ENCODE assay signal across 15 cellular contexts in genomic region chr6:11179978-11180303, GRCh38. TPM values are rescaled to one million over a fixed set of nuclear protein-coding genes. Genes with fewer than 3 reads are reported as not detected.
DNase-seq lines count a peak whose midpoint lies in the region; ATAC-seq and TF ChIP-seq lines count a peak whose summit lies in the region.
"Had no signal": no experiment of that assay in that cellular context is flagged by ENCODE, and none has a peak within 500 bp of the region (broad histone marks: within the 10 kb centered on the region; RNA-seq: fewer than 3 reads in every experiment).

No MANE protein-coding gene starts in this region.

- H2BK12ac ChIP-seq in neuronal stem cell (ENCODE audit: low read length): no peak overlapping the region

- H3K9me3 ChIP-seq in HUES48 (ENCODE audit: control insufficient read depth, insufficient read depth, low read length) (peaks cover 6% of the 10 kb centered on the region), neuronal stem cell (replicated peaks in 1 of 2; ENCODE audit: control insufficient read depth in 2 of 2, insufficient read depth in 1 of 2, low read depth in 1 of 2, low read length in 2 of 2) (peaks cover 0 to 25% of the 10 kb centered on the region in 2 donors)
- H3K9me3 ChIP-seq: BLaER1, MG63, Peyer's patch had no signal

- peaks cover 10% of the 10 kb centered on the region for H3K36me3 Mint-ChIP-seq in Calu3 (ENCODE audit: insufficient read depth, unreplicated experiment)
- peaks cover 34% of the 10 kb centered on the region for H3K36me3 Mint-ChIP-seq in activated CD8-positive, alpha-beta T cell treated with anti-CD3 and anti-CD28 coated beads, Interleukin-2, amount 10 ng/mL, durations not matched to agents 7 days and 5 days (ENCODE audit: low read depth)

- DNase-seq in Calu3 (no peak), astrocyte of the spinal cord (ENCODE audit: low read depth, low spot score) (peak; percentile 22), neuronal stem cell (ENCODE audit: low spot score) (no peak), NCI-H187 (lab: John Stamatoyannopoulos, UW) (no peak)
- no peak for DNase-seq in activated T-cell treated with anti-CD3 and anti-CD28 coated beads, Interleukin-2, amount 50 U/mL, for 48 hours
- DNase-seq in activated CD8-positive, alpha-beta T cell treated with anti-CD3 and anti-CD28 coated beads, Interleukin-2, amount 10 ng/mL, durations not matched to agents 7 days and 5 days: no peak
- DNase-seq: MG63, NCI-H1092 treated with DMSO at 0.1 percent for 48 hours, NCI-H1930, NCI-H510A, Peyer's patch, SHP77 had no signal

- in situ Hi-C loops in astrocyte of the spinal cord (cut with HindIII; ENCODE audit: low sequenced_read_pairs): no loop called here

- H2BK15ac ChIP-seq in neuronal stem cell (ENCODE audit: low read length): no peak overlapping the region

- H3K4ac ChIP-seq in neuronal stem cell (ENCODE audit: low read length): no peak overlapping the region

- ATAC-seq in activated CD8-positive, alpha-beta T cell treated with anti-CD3 and anti-CD28 coated beads, Interleukin-2, amount 10 ng/mL, durations not matched to agents 7 days and 5 days: no peak

- no peak overlapping the region for H3K9ac ChIP-seq in HUES48 (ENCODE audit: low read depth, low read length)
- no peak overlapping the region for H3K9ac ChIP-seq in neuronal stem cell (ENCODE audit: low read depth, low read length, poor library complexity)
- H3K9ac ChIP-seq: BLaER1, KMS-11 had no signal

- H2AFZ ChIP-seq in neuronal stem cell (ENCODE audit: low read length): peak overlapping the region; percentile 69

- no CpG with 5 or more reads among the region's 3 CpGs for WGBS in neuronal stem cell (ENCODE audit: extremely low coverage in 2 of 2, insufficient read length in 2 of 2, insufficient replicate concordance in 1 of 2), 2 donors

- H3K14ac ChIP-seq in neuronal stem cell (ENCODE audit: low read length): no peak overlapping the region

- no peak overlapping the region for H3K18ac ChIP-seq in neuronal stem cell (ENCODE audit: low read length)

- H2AK5ac ChIP-seq in neuronal stem cell (ENCODE audit: low read depth, low read length): no peak overlapping the region

- H3K27me3 Mint-ChIP-seq in Calu3 (ENCODE audit: unreplicated experiment): no peaks in the 10 kb centered on the region
- no peaks in the 10 kb centered on the region for H3K27me3 Mint-ChIP-seq in activated CD8-positive, alpha-beta T cell treated with anti-CD3 and anti-CD28 coated beads, Interleukin-2, amount 10 ng/mL, durations not matched to agents 7 days and 5 days (ENCODE audit: low read depth)

- H3K4me1 ChIP-seq in HUES48 (ENCODE audit: control insufficient read depth, insufficient read depth, low read length) (peaks cover 18% of the 10 kb centered on the region), neuronal stem cell (ENCODE audit: control insufficient read depth in 2 of 2, insufficient read depth in 1 of 2, low read depth in 1 of 2, low read length in 2 of 2) (peaks cover 2 to 5% of the 10 kb centered on the region in 2 donors)
- H3K4me1 ChIP-seq: BLaER1, Peyer's patch had no signal

- H2BK120ac ChIP-seq in neuronal stem cell (ENCODE audit: low read depth, low read length): no peak overlapping the region

- H4K8ac ChIP-seq in neuronal stem cell (ENCODE audit: low read depth, low read length): no peak overlapping the region

- peak overlapping the region; percentile 55 for H3K27ac Mint-ChIP-seq in Calu3 (ENCODE audit: unreplicated experiment)
- no peak overlapping the region for H3K27ac Mint-ChIP-seq in activated CD8-positive, alpha-beta T cell treated with anti-CD3 and anti-CD28 coated beads, Interleukin-2, amount 10 ng/mL, durations not matched to agents 7 days and 5 days

- no peak overlapping the region for H3K23ac ChIP-seq in neuronal stem cell (ENCODE audit: low read depth, low read length, poor library complexity)

- H3K4me2 ChIP-seq in neuronal stem cell (ENCODE audit: insufficient read depth, low read length, poor library complexity, severe bottlenecking): no peak overlapping the region
- H3K4me2 ChIP-seq: BLaER1, KMS-11 had no signal

- intact Hi-C loops in Calu3 (cut with micrococcal nuclease; ENCODE audit: unreplicated experiment): loop anchor here (5.0 kb wide), 1 partner anchor 52 kb away; the partner anchor contains the start of gene NEDD9

- H3K9me3 Mint-ChIP-seq in Calu3 (ENCODE audit: low read depth, unreplicated experiment): no peaks in the 10 kb centered on the region
- peaks cover 5% of the 10 kb centered on the region for H3K9me3 Mint-ChIP-seq in activated CD8-positive, alpha-beta T cell treated with anti-CD3 and anti-CD28 coated beads, Interleukin-2, amount 10 ng/mL, durations not matched to agents 7 days and 5 days (ENCODE audit: insufficient read depth)

- no peaks in the 10 kb centered on the region for H3K27me3 ChIP-seq in HUES48 (ENCODE audit: control insufficient read depth, insufficient read depth, low read length)
- H3K27me3 ChIP-seq in neuronal stem cell (ENCODE audit: control insufficient read depth in 3 of 3, insufficient read depth in 3 of 3, low read depth in 1 of 3, low read length in 3 of 3): no peaks in the 10 kb centered on the region
- H3K27me3 ChIP-seq: BLaER1, MG63, Peyer's patch had no signal

- H3K36me3 ChIP-seq in HUES48 (ENCODE audit: control insufficient read depth, insufficient read depth, low read length) (no peaks in the 10 kb centered on the region), neuronal stem cell (replicated peaks in 1 of 2; ENCODE audit: control insufficient read depth in 2 of 2, insufficient read depth in 2 of 2, low read length in 2 of 2) (peaks cover 4 to 35% of the 10 kb centered on the region in 2 donors)
- H3K36me3 ChIP-seq: MG63 had no signal

- no peaks in the 10 kb centered on the region for H3K79me1 ChIP-seq in neuronal stem cell (ENCODE audit: low read depth, low read length)

- H2BK5ac ChIP-seq in neuronal stem cell (ENCODE audit: low read length): no peak overlapping the region

- no peak overlapping the region for H3K4me3 Mint-ChIP-seq in Calu3 (ENCODE audit: low read depth, unreplicated experiment)
- H3K4me3 Mint-ChIP-seq in activated CD8-positive, alpha-beta T cell treated with anti-CD3 and anti-CD28 coated beads, Interleukin-2, amount 10 ng/mL, durations not matched to agents 7 days and 5 days: no peak overlapping the region

- H3K4me3 ChIP-seq in HUES48 (ENCODE audit: low read depth, low read length) (no peak overlapping the region), astrocyte of the spinal cord (ENCODE audit: low read depth, low read length) (no peak overlapping the region), neuronal stem cell (ENCODE audit: low read length in 2 of 2) (no peak overlapping the region)
- H3K4me3 ChIP-seq: BLaER1, MG63, Peyer's patch had no signal

- H3K4me1 Mint-ChIP-seq in Calu3 (ENCODE audit: low read depth, unreplicated experiment): peaks cover 37% of the 10 kb centered on the region
- H3K4me1 Mint-ChIP-seq in activated CD8-positive, alpha-beta T cell treated with anti-CD3 and anti-CD28 coated beads, Interleukin-2, amount 10 ng/mL, durations not matched to agents 7 days and 5 days (ENCODE audit: low read depth): no peaks in the 10 kb centered on the region

- H3K27ac ChIP-seq in HUES48 (ENCODE audit: low read depth, low read length) (peak overlapping the region; percentile 2), neuronal stem cell (replicated peaks; ENCODE audit: low read length) (no peak overlapping the region)
- H3K27ac ChIP-seq: BLaER1, KMS-11, Peyer's patch had no signal

- POLR2A ChIA-PET in activated CD8-positive, alpha-beta T cell treated with anti-CD3 and anti-CD28 coated beads, Interleukin-2, amount 10 ng/mL, durations not matched to agents 7 days and 5 days (lab: Charles Lee): interaction anchor here (0.6 kb wide), 1 partner anchor 941 kb away, joined by 3 read pairs; no protein-coding TSS in a partner anchor

- H4K91ac ChIP-seq in neuronal stem cell (ENCODE audit: low read depth, low read length, poor library complexity): no peak overlapping the region

- TF ChIP-seq CTCF in Calu3 (IDR thresholded peaks at IDR 0.05; ENCODE audit: unreplicated experiment) (no peak), astrocyte of the spinal cord (IDR thresholded peaks at IDR 0.05; ENCODE audit: low read depth, low read length) (no peak)

- BruUV-seq in Calu3 (replicated peaks; lab: Mats Ljungman, UMichigan): no TSS peak

- CTCF ChIA-PET in Calu3 (lab: Charles Lee): interaction anchor here (0.9 to 1.1 kb wide), 3 partner anchors 9 to 228 kb away, joined by 3 to 9 read pairs (median 3); no protein-coding TSS in a partner anchor
- CTCF ChIA-PET in activated CD8-positive, alpha-beta T cell treated with anti-CD3 and anti-CD28 coated beads, Interleukin-2, amount 10 ng/mL, durations not matched to agents 7 days and 5 days (lab: Charles Lee): interaction anchor here (1.4 to 1.9 kb wide), 2 partner anchors 8 to 188 kb away, joined by 3 to 10 read pairs; no protein-coding TSS in a partner anchor

RNA-seq across cellular contexts. Expression of gene NEDD9, which starts 52.5 kb away (rescaled TPM):
- total RNA-seq in Calu3 (2022): 18.2 and 28.1 TPM in 2 replicates
- 6.2 TPM for polyA plus RNA-seq in neuronal stem cell (2013, experiment 1 of 2)
- polyA plus RNA-seq in neuronal stem cell (2013, experiment 2 of 2): 6.4 TPM
- 10 to 100 TPM; 64.9 to 69.5 TPM for total RNA-seq in activated CD8-positive, alpha-beta T cell treated with anti-CD3 and anti-CD28 coated beads, Interleukin-2, amount 10 ng/mL, durations not matched to agents 7 days and 5 days
